ENCODE assay signal across 10 cellular contexts in the genomic region with DNA sequence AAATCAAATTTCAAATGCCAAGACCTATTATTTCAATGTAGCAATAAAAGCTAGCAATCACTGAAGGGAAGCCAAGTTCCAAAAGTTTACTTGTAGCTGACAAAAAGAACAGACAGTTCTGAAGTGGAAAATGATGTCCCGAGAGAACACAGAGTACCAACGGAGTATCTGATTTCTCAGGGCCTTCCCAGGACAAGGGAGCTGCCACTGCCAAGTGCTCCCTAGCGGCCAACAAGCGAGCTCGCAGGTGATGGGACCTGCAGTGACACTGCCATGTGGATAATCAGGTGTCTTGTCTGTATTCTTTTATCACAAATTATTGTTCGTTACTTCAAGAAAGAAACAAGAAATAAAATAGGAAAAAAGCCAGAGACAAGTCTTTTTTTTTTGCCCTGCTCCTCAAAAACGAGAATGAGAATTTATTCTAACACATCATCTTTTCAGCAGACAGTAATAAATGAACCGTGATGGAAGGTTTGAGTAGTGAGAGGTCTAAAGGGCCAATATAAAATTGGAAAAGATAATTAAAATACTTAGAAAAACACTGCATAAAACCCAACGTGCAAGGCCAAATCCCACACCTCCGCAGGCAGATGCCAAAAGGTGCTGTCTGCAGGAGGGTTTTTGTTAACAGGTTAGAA.
DNase-seq lines count a peak whose midpoint lies in the region; ATAC-seq and TF ChIP-seq lines count a peak whose summit lies in the region.
"Had no signal": no experiment of that assay in that cellular context is flagged by ENCODE, and none has a peak within 500 bp of the region (broad histone marks: within the 10 kb centered on the region; RNA-seq: fewer than 3 reads in every experiment).

No MANE protein-coding gene starts in this region.

- H3K4me3 ChIP-seq in right cardiac atrium (ENCODE audit: low read length) (no peak overlapping the region), upper lobe of left lung (no peak overlapping the region)

- peaks cover 2% of the 10 kb centered on the region for H3K9me3 ChIP-seq in right cardiac atrium (ENCODE audit: control insufficient read depth, low read length)
- H3K9me3 ChIP-seq in upper lobe of left lung = no peaks in the 10 kb centered on the region

- H3K27me3 Mint-ChIP-seq in activated CD4-positive, alpha-beta T cell treated with anti-CD3 and anti-CD28 coated beads for 36 hours = peaks cover 5% of the 10 kb centered on the region
- H3K27me3 Mint-ChIP-seq: B cell; dendritic cell treated with granulocyte-macrophage colony-stimulating factor and Interleukin-4, amounts not matched to agents 40 ng/mL and 50 ng/mL, for 4 days had no signal

- CTCF ChIA-PET in activated CD4-positive, alpha-beta T cell treated with anti-CD3 and anti-CD28 coated beads for 36 hours (lab: Charles Lee) = interaction anchor here (0.5 to 1.5 kb wide), 5 partner anchors 15 to 413 kb away, joined by 3 to 4 read pairs (median 3); no protein-coding TSS in a partner anchor

- no peak overlapping the region for H3K27ac Mint-ChIP-seq in activated CD4-positive, alpha-beta T cell treated with anti-CD3 and anti-CD28 coated beads for 36 hours
- H3K27ac Mint-ChIP-seq: B cell; dendritic cell treated with granulocyte-macrophage colony-stimulating factor and Interleukin-4, amounts not matched to agents 40 ng/mL and 50 ng/mL, for 4 days had no signal

- peak; percentile 39 for DNase-seq in activated CD4-positive, alpha-beta T cell treated with anti-CD3 and anti-CD28 coated beads for 36 hours
- no peak for DNase-seq in activated CD4-positive, alpha-beta T cell treated with anti-CD3 and anti-CD28 coated beads for 1 hour
- DNase-seq in SK-MEL-5 (ENCODE audit: low read depth, low spot score) (peak; percentile 47), right cardiac atrium (peak in 2 of 3 donors; percentile 23 to 68), upper lobe of left lung (no peak)
- no peak for DNase-seq in central memory CD4-positive, alpha-beta T cell
- no peak for DNase-seq in activated CD8-positive, alpha-beta memory T cell treated with anti-CD3 and anti-CD28 coated beads, Interleukin-2, amount 50 U/mL, for 4 hours
- no peak for DNase-seq in activated CD4-positive, alpha-beta T cell treated with anti-CD3 and anti-CD28 coated beads for 48 hours

- peak in 3 of 6 experiments; percentile 8 to 30 (median 26) for TF ChIP-seq CTCF in upper lobe of left lung (IDR thresholded peaks at IDR 0.05)

- intact Hi-C loops in activated CD4-positive, alpha-beta T cell treated with anti-CD3 and anti-CD28 coated beads for 36 hours (cut with DNase I, micrococcal nuclease) = no loop called here
- intact Hi-C loops in right cardiac atrium (cut with DNase I) = loop anchor here in 1 of 4 donors (10.0 kb wide), 1 partner anchor 292 kb away; no protein-coding TSS in a partner anchor

- H3K27ac ChIP-seq in right cardiac atrium (ENCODE audit: low read length) (no peak overlapping the region), upper lobe of left lung (peak overlapping the region in 3 of 4 donors; percentile 26 to 57 (median 46))

- no peaks in the 10 kb centered on the region for H3K36me3 Mint-ChIP-seq in activated CD4-positive, alpha-beta T cell treated with anti-CD3 and anti-CD28 coated beads for 36 hours (ENCODE audit: low read depth)

- H3K4me1 Mint-ChIP-seq in activated CD4-positive, alpha-beta T cell treated with anti-CD3 and anti-CD28 coated beads for 36 hours = no peaks in the 10 kb centered on the region
- H3K4me1 Mint-ChIP-seq: B cell had no signal

- H3K27me3 ChIP-seq in right cardiac atrium (ENCODE audit: control insufficient read depth, insufficient read depth) (no peaks in the 10 kb centered on the region), upper lobe of left lung (no peaks in the 10 kb centered on the region)

- H3K9me3 Mint-ChIP-seq in activated CD4-positive, alpha-beta T cell treated with anti-CD3 and anti-CD28 coated beads for 36 hours (ENCODE audit: low read depth) = no peaks in the 10 kb centered on the region
- H3K9me3 Mint-ChIP-seq: dendritic cell treated with granulocyte-macrophage colony-stimulating factor and Interleukin-4, amounts not matched to agents 40 ng/mL and 50 ng/mL, for 4 days had no signal

- peaks cover 0 to 29% (median 0%) of the 10 kb centered on the region in 4 donors for H3K36me3 ChIP-seq in upper lobe of left lung

- peak; percentile 61 for ATAC-seq in activated CD4-positive, alpha-beta T cell treated with anti-CD3 and anti-CD28 coated beads for 36 hours
- peak; percentile 84 for ATAC-seq in right cardiac atrium
- no peak for ATAC-seq in upper lobe of left lung (ENCODE audit: low FRiP score in 2 of 2)

- H3K4me1 ChIP-seq in right cardiac atrium (ENCODE audit: control insufficient read depth, insufficient read depth, low read length) (no peaks in the 10 kb centered on the region), upper lobe of left lung (peaks cover 0 to 11% (median 6%) of the 10 kb centered on the region in 4 donors)

- in situ Hi-C loops in SK-MEL-5 (cut with HindIII; ENCODE audit: low pct_unique_long_range_greater_than_20kb, low sequenced_read_pairs) = loop anchor here (25.0 kb wide), 1 partner anchor 411 kb away; no protein-coding TSS in a partner anchor

- POLR2A ChIA-PET in activated CD4-positive, alpha-beta T cell treated with anti-CD3 and anti-CD28 coated beads for 36 hours (lab: Charles Lee) = no interaction called here

- H3K4me3 Mint-ChIP-seq in activated CD4-positive, alpha-beta T cell treated with anti-CD3 and anti-CD28 coated beads for 36 hours = no peak overlapping the region
- H3K4me3 Mint-ChIP-seq: B cell; dendritic cell treated with granulocyte-macrophage colony-stimulating factor and Interleukin-4, amounts not matched to agents 40 ng/mL and 50 ng/mL, for 4 days had no signal

- TF ChIP-seq EP300 in upper lobe of left lung (IDR thresholded peaks at IDR 0.05) = peak in 2 of 4 donors; percentile 93 to 95

- WGBS in right cardiac atrium = 45% methylated on average over 10 of the region's 10 CpGs
- WGBS in upper lobe of left lung, 2 donors = 52 to 62% methylated on average over 10 of the region's 10 CpGs

- no peak for TF ChIP-seq POLR2A in upper lobe of left lung (IDR thresholded peaks at IDR 0.05)

Comparison
In these comparisons a context has a peak if more than half of its experiments do, and no peak if none do; other contexts are left out.
1. DNase-seq: peak in activated CD4-positive, alpha-beta T cell treated with anti-CD3 and anti-CD28 coated beads for 36 hours (single experiment), SK-MEL-5 (single experiment) and right cardiac atrium (2 of 3); none in activated CD4-positive, alpha-beta T cell treated with anti-CD3 and anti-CD28 coated beads for 1 hour (single experiment), upper lobe of left lung (0 of 2), central memory CD4-positive, alpha-beta T cell (single experiment), activated CD8-positive, alpha-beta memory T cell treated with anti-CD3 and anti-CD28 coated beads, Interleukin-2, amount 50 U/mL, for 4 hours (single experiment) and activated CD4-positive, alpha-beta T cell treated with anti-CD3 and anti-CD28 coated beads for 48 hours (single experiment).
2. ATAC-seq: peak in activated CD4-positive, alpha-beta T cell treated with anti-CD3 and anti-CD28 coated beads for 36 hours (single experiment) and right cardiac atrium (2 of 2); none in upper lobe of left lung (0 of 2).